In genomic region chr1:26949266-26949925, GRCh38 we compare ENCODE assay signal across 1 cellular context.
TF ChIP-seq lines count a peak whose summit lies in the region.

No MANE protein-coding gene starts in this region.

TF ChIP-seq in SK-N-SH treated with all-trans-retinoic acid at 6 μM for 48 hours, 23 proteins besides CTCF, POLR2A, EP300 and RAD21 (continued from another document):
- TF ChIP-seq, protein P1, sequence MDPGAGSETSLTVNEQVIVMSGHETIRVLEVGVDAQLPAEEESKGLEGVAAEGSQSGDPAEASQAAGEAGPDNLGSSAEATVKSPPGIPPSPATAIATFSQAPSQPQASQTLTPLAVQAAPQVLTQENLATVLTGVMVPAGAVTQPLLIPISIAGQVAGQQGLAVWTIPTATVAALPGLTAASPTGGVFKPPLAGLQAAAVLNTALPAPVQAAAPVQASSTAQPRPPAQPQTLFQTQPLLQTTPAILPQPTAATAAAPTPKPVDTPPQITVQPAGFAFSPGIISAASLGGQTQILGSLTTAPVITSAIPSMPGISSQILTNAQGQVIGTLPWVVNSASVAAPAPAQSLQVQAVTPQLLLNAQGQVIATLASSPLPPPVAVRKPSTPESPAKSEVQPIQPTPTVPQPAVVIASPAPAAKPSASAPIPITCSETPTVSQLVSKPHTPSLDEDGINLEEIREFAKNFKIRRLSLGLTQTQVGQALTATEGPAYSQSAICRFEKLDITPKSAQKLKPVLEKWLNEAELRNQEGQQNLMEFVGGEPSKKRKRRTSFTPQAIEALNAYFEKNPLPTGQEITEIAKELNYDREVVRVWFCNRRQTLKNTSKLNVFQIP (CRISPR knock-in tag; IDR thresholded peaks at IDR 0.05; ENCODE audit: borderline replicate concordance, low read depth) = no peak
- TF ChIP-seq CSRNP3 (CRISPR knock-in tag; IDR thresholded peaks at IDR 0.05) = no peak
- no peak for TF ChIP-seq BACH2 (CRISPR knock-in tag; IDR thresholded peaks at IDR 0.05; ENCODE audit: borderline replicate concordance)
- TF ChIP-seq ESRRG (CRISPR knock-in tag; IDR thresholded peaks at IDR 0.05) = no peak
- TF ChIP-seq CREB5 (CRISPR knock-in tag; IDR thresholded peaks at IDR 0.05; ENCODE audit: low read depth) = no peak
- no peak for TF ChIP-seq TOX (CRISPR knock-in tag; IDR thresholded peaks at IDR 0.05; ENCODE audit: borderline replicate concordance)
- no peak for TF ChIP-seq OSR1 (CRISPR knock-in tag; IDR thresholded peaks at IDR 0.05)
- no peak for TF ChIP-seq ZNF70 (CRISPR knock-in tag; IDR thresholded peaks at IDR 0.05)
- TF ChIP-seq TSHZ2 (CRISPR knock-in tag; IDR thresholded peaks at IDR 0.05) = no peak
- no peak for TF ChIP-seq ZFP30 (CRISPR knock-in tag; IDR thresholded peaks at IDR 0.05)
- no peak for TF ChIP-seq TCF4 (CRISPR knock-in tag; IDR thresholded peaks at IDR 0.05; ENCODE audit: borderline replicate concordance)
- TF ChIP-seq ZNF565 (CRISPR knock-in tag; conservative IDR thresholded peaks at IDR 0.05; ENCODE audit: low read depth) = no peak
TF ChIP-seq in SK-N-SH treated with all-trans-retinoic acid at 6 μM for 48 hours: peak in this region for 0.
